ENCODE assay signal across 2 cellular contexts in genomic region chr12:122123761-122124145, GRCh38.
TF ChIP-seq lines count a peak whose summit lies in the region.

No MANE protein-coding gene starts in this region.

TF ChIP-seq in SK-N-SH, 30 proteins besides CTCF, POLR2A, EP300 and RAD21:
- TF ChIP-seq SIN3A (IDR thresholded peaks at IDR 0.05; ENCODE audit: borderline replicate concordance, low read depth, low read length), result no peak
- no peak for TF ChIP-seq CHD2 (IDR thresholded peaks at IDR 0.05; ENCODE audit: low read length, partially characterized antibody)
- TF ChIP-seq GATA2 (CRISPR knock-in tag; IDR thresholded peaks at IDR 0.05), result no peak
- TF ChIP-seq NRF1 (IDR thresholded peaks at IDR 0.05; ENCODE audit: low read depth, low read length), result no peak
- no peak for TF ChIP-seq TCF12 (IDR thresholded peaks at IDR 0.05)
- TF ChIP-seq FOSL2 (IDR thresholded peaks at IDR 0.05; ENCODE audit: borderline replicate concordance, low read depth), result no peak
- no peak for TF ChIP-seq MXI1 (IDR thresholded peaks at IDR 0.05; ENCODE audit: low read depth, low read length)
- no peak for TF ChIP-seq RCOR1 (IDR thresholded peaks at IDR 0.05; ENCODE audit: low read length)
- no peak for TF ChIP-seq POLR2AphosphoS5 (IDR thresholded peaks at IDR 0.05; ENCODE audit: low read depth, low read length)
- no peak for TF ChIP-seq MAX (IDR thresholded peaks at IDR 0.05; ENCODE audit: low read depth)
- no peak for TF ChIP-seq REST (IDR thresholded peaks at IDR 0.05; ENCODE audit: low read depth, low read length)
- no peak for TF ChIP-seq USF2 (IDR thresholded peaks at IDR 0.05; ENCODE audit: borderline replicate concordance, low read depth, low read length)
- TF ChIP-seq FOXM1 (IDR thresholded peaks at IDR 0.05; ENCODE audit: low read depth), result no peak
- TF ChIP-seq NFIC (IDR thresholded peaks at IDR 0.05; ENCODE audit: borderline replicate concordance), result no peak
- TF ChIP-seq PBX3 (IDR thresholded peaks at IDR 0.05), result no peak
- no peak for TF ChIP-seq SMC3 (IDR thresholded peaks at IDR 0.05; ENCODE audit: low read depth, low read length)
- TF ChIP-seq ZBTB33 (IDR thresholded peaks at IDR 0.05; ENCODE audit: borderline replicate concordance, low read depth), result no peak

TF ChIP-seq in SK-N-SH treated with all-trans-retinoic acid at 6 μM for 48 hours, 23 proteins besides CTCF, POLR2A, EP300 and RAD21:
- TF ChIP-seq ESRRG (CRISPR knock-in tag; IDR thresholded peaks at IDR 0.05) (no peak), ZNF565 (CRISPR knock-in tag; conservative IDR thresholded peaks at IDR 0.05; ENCODE audit: low read depth) (no peak), PPARA (CRISPR knock-in tag; IDR thresholded peaks at IDR 0.05; ENCODE audit: borderline replicate concordance) (no peak), CSDC2 (CRISPR knock-in tag; IDR thresholded peaks at IDR 0.05) (no peak), CSRNP3 (CRISPR knock-in tag; IDR thresholded peaks at IDR 0.05) (no peak), ZFP3 (CRISPR knock-in tag; IDR thresholded peaks at IDR 0.05) (no peak), ARNTL (CRISPR knock-in tag; IDR thresholded peaks at IDR 0.05; ENCODE audit: borderline replicate concordance, low read depth) (no peak), GLIS3 (CRISPR knock-in tag; IDR thresholded peaks at IDR 0.05) (no peak), ZC3H10 (CRISPR knock-in tag; IDR thresholded peaks at IDR 0.05) (no peak), TOX (CRISPR knock-in tag; IDR thresholded peaks at IDR 0.05; ENCODE audit: borderline replicate concordance) (no peak), SNAI2 (CRISPR knock-in tag; IDR thresholded peaks at IDR 0.05) (no peak), CREB5 (CRISPR knock-in tag; IDR thresholded peaks at IDR 0.05; ENCODE audit: low read depth) (no peak), ZNF8 (CRISPR knock-in tag; IDR thresholded peaks at IDR 0.05) (no peak), BACH2 (CRISPR knock-in tag; IDR thresholded peaks at IDR 0.05; ENCODE audit: borderline replicate concordance) (no peak), TSHZ2 (CRISPR knock-in tag; IDR thresholded peaks at IDR 0.05) (no peak), ZFP30 (CRISPR knock-in tag; IDR thresholded peaks at IDR 0.05) (no peak), TCF4 (CRISPR knock-in tag; IDR thresholded peaks at IDR 0.05; ENCODE audit: borderline replicate concordance) (no peak), PATZ1 (CRISPR knock-in tag; IDR thresholded peaks at IDR 0.05; ENCODE audit: borderline replicate concordance) (no peak), RARB (CRISPR knock-in tag; IDR thresholded peaks at IDR 0.05) (no peak)
TF ChIP-seq in SK-N-SH treated with all-trans-retinoic acid at 6 μM for 48 hours: peak in this region for 0.
